ENCODE assay signal across 1 cellular context in genomic region chr16:28846080-28846932, GRCh38.
A peak's percentile ranks its signal among the peaks of the same experiment; 100 is the strongest.
TF ChIP-seq lines count a peak whose summit lies in the region.

Gene TUFM, minus strand, starts transcription at chr16:28846348. Its CDS starts 79 bp downstream, at chr16:28846269.

TF ChIP-seq in K562, 482 proteins besides CTCF, POLR2A, EP300 and RAD21 (continued from another document and continues in another):
- TF ChIP-seq NKRF (IDR thresholded peaks at IDR 0.05; ENCODE audit: borderline replicate concordance) (peak; percentile 88), ZBTB1 (CRISPR knock-in tag; IDR thresholded peaks at IDR 0.05; ENCODE audit: borderline replicate concordance, low read depth) (peak; percentile 36; the same call in 1 of the 2 replicates), NFE2 (IDR thresholded peaks at IDR 0.05; ENCODE audit: low read depth) (no peak; the same call in 1 of the 2 replicates), TCFL5 (CRISPR knock-in tag; conservative IDR thresholded peaks at IDR 0.05) (no peak), ATF2 (CRISPR knock-in tag; IDR thresholded peaks at IDR 0.05) (peak; percentile 70; the same call in 1 of the 2 replicates), L3MBTL2 (IDR thresholded peaks at IDR 0.05) (peak; percentile 45; the same call in 1 of the 2 replicates), ADNP (tag; IDR thresholded peaks at IDR 0.05) (no peak; the same call in 1 of the 2 replicates), SUPT5H (IDR thresholded peaks at IDR 0.05) (peak; percentile 82), E2F8 (IDR thresholded peaks at IDR 0.05; ENCODE audit: low read depth, partially characterized antibody) (peak; percentile 90), TFAM (CRISPR knock-in tag; conservative IDR thresholded peaks at IDR 0.05) (no peak), CUX1 (CRISPR knock-in tag; IDR thresholded peaks at IDR 0.05) (no peak), YBX1 (IDR thresholded peaks at IDR 0.05) (no peak), ZFP36 (IDR thresholded peaks at IDR 0.05; ENCODE audit: low read depth, low read length, partially characterized antibody) (peak; percentile 23), KLF16 (IDR thresholded peaks at IDR 0.05) (no peak), KDM4B (IDR thresholded peaks at IDR 0.05; ENCODE audit: borderline replicate concordance in 2 of 2, low read depth in 1 of 2) (peak in 1 of 2 experiments; percentile 92; a peak in 1 of 4 replicates), KHSRP (IDR thresholded peaks at IDR 0.05) (peak; percentile 62; the same call in 1 of the 2 replicates), RNF219 (CRISPR knock-in tag; IDR thresholded peaks at IDR 0.05) (no peak), NCOR1 (IDR thresholded peaks at IDR 0.05) (peak; percentile 4; the same call in 1 of the 2 replicates), E2F5 (CRISPR knock-in tag; IDR thresholded peaks at IDR 0.05) (no peak), ZNF253 (CRISPR knock-in tag; conservative IDR thresholded peaks at IDR 0.05) (no peak), BCOR (IDR thresholded peaks at IDR 0.05) (peak; percentile 99), ZBTB12 (CRISPR knock-in tag; IDR thresholded peaks at IDR 0.05) (peak; percentile 95), FOXJ2 (tag; IDR thresholded peaks at IDR 0.05) (no peak), ATF3 (IDR thresholded peaks at IDR 0.05) (no peak), ATF3 (CRISPR knock-in tag; conservative IDR thresholded peaks at IDR 0.05) (0 out of 2 replicates have a peak, but pooled peaks have one; percentile 72), TAF9B (IDR thresholded peaks at IDR 0.05; ENCODE audit: partially characterized antibody) (peak; percentile 59), MNT (conservative IDR thresholded peaks at IDR 0.05) (peak; percentile 69 to 89), ZNF277 (CRISPR knock-in tag; IDR thresholded peaks at IDR 0.05; ENCODE audit: borderline replicate concordance) (no peak), ZNF76 (CRISPR knock-in tag; IDR thresholded peaks at IDR 0.05; ENCODE audit: borderline replicate concordance) (no peak), EZH2 (IDR thresholded peaks at IDR 0.05; ENCODE audit: borderline replicate concordance, low read depth, low read length) (no peak), ZNF3 (CRISPR knock-in tag; IDR thresholded peaks at IDR 0.05) (0 out of 2 replicates have a peak, but pooled peaks have one; percentile 18), PTRF (tag; IDR thresholded peaks at IDR 0.05) (no peak), EP400 (IDR thresholded peaks at IDR 0.05) (peak; percentile 92), ZNF239 (CRISPR knock-in tag; IDR thresholded peaks at IDR 0.05) (no peak; the same call in 1 of the 2 replicates), TEAD1 (CRISPR knock-in tag; IDR thresholded peaks at IDR 0.05) (no peak), MLLT1 (IDR thresholded peaks at IDR 0.05) (peak in 1 of 2 experiments; percentile 36; a peak in 2 of 4 replicates), SIN3A (IDR thresholded peaks at IDR 0.05; ENCODE audit: borderline replicate concordance in 2 of 2, control insufficient read depth in 1 of 2, low read depth in 2 of 2, low read length in 2 of 2) (peak; percentile 55 to 77; a peak in 2 of 4 replicates)
